ENCODE assay signal across 9 cellular contexts in genomic region chr1:109773203-109773899, GRCh38. TPM values are rescaled to one million over a fixed set of nuclear protein-coding genes. Genes with fewer than 3 reads are reported as not detected.
DNase-seq lines count a peak whose midpoint lies in the region; ATAC-seq, FAIRE-seq and TF ChIP-seq lines count a peak whose summit lies in the region.
"Had no signal": no experiment of that assay in that cellular context is flagged by ENCODE, and none has a peak within 500 bp of the region (broad histone marks: within the 10 kb centered on the region; RNA-seq: fewer than 3 reads in every experiment).

No MANE protein-coding gene starts in this region.

- H3K36me3 Mint-ChIP-seq in Caco-2 (ENCODE audit: insufficient read depth, unreplicated experiment) = peaks cover 10% of the 10 kb centered on the region
- H3K36me3 Mint-ChIP-seq in activated T-helper 1 cell treated with anti-CD3 and anti-CD28 coated beads, Interleukin-12 subunit alpha, Interleukin-12 subunit beta, Interleukin-2, Interleukin-4 antibody, amounts not matched to agents 30 ng/mL and 10 ng/mL and 1 ng/mL, durations not matched to agents 14 hours and 24 hours and 36 hours (ENCODE audit: low read depth) = no peaks in the 10 kb centered on the region

- H3K4me3 ChIP-seq in Caco-2 (ENCODE audit: low read depth, low read length) = no peak overlapping the region
- no peak overlapping the region for H3K4me3 ChIP-seq in LNCaP clone FGC (ENCODE audit: low read depth, low read length)
- no peak overlapping the region for H3K4me3 ChIP-seq in tibial nerve

- H3K9me3 ChIP-seq in Caco-2 = no peaks in the 10 kb centered on the region
- H3K9me3 ChIP-seq in tibial nerve = no peaks in the 10 kb centered on the region

- H3K27me3 ChIP-seq in Caco-2 (replicated peaks; ENCODE audit: control insufficient read depth, insufficient read depth, low read length) = no peaks in the 10 kb centered on the region
- H3K27me3 ChIP-seq in tibial nerve = no peaks in the 10 kb centered on the region

- no peak overlapping the region for H3K27ac ChIP-seq in tibial nerve

- POLR2A ChIA-PET in Caco-2 (lab: Charles Lee) = no interaction called here

- H3K27ac Mint-ChIP-seq in Caco-2 (ENCODE audit: unreplicated experiment) = no peak overlapping the region
- peak overlapping the region; percentile 15 for H3K27ac Mint-ChIP-seq in activated T-helper 1 cell treated with anti-CD3 and anti-CD28 coated beads, Interleukin-12 subunit alpha, Interleukin-12 subunit beta, Interleukin-2, Interleukin-4 antibody, amounts not matched to agents 30 ng/mL and 10 ng/mL and 1 ng/mL, durations not matched to agents 14 hours and 24 hours and 36 hours

- TF ChIP-seq POLR2A in tibial nerve (IDR thresholded peaks at IDR 0.05) = no peak

- WGBS in tibial nerve, 2 donors = 29 to 47% methylated on average over 13 to 15 of the region's 17 CpGs

- TF ChIP-seq EP300 in tibial nerve (IDR thresholded peaks at IDR 0.05) = peak in 1 of 2 donors; percentile 18

- H3K4me3 Mint-ChIP-seq in Caco-2 (ENCODE audit: unreplicated experiment) = no peak overlapping the region
- H3K4me3 Mint-ChIP-seq in activated T-helper 1 cell treated with anti-CD3 and anti-CD28 coated beads, Interleukin-12 subunit alpha, Interleukin-12 subunit beta, Interleukin-2, Interleukin-4 antibody, amounts not matched to agents 30 ng/mL and 10 ng/mL and 1 ng/mL, durations not matched to agents 14 hours and 24 hours and 36 hours = no peak overlapping the region

- H3K4me1 ChIP-seq in Caco-2 (no peaks in the 10 kb centered on the region; the same call in 1 of the 2 replicates), tibial nerve (peaks cover 0 to 19% (median 5%) of the 10 kb centered on the region in 4 donors)

- no peaks in the 10 kb centered on the region for H3K27me3 Mint-ChIP-seq in Caco-2 (ENCODE audit: insufficient read depth, unreplicated experiment)
- H3K27me3 Mint-ChIP-seq in activated T-helper 1 cell treated with anti-CD3 and anti-CD28 coated beads, Interleukin-12 subunit alpha, Interleukin-12 subunit beta, Interleukin-2, Interleukin-4 antibody, amounts not matched to agents 30 ng/mL and 10 ng/mL and 1 ng/mL, durations not matched to agents 14 hours and 24 hours and 36 hours (ENCODE audit: insufficient read depth) = peaks cover 9% of the 10 kb centered on the region

- DNase-seq in Caco-2 = peak; percentile 76 to 82
- DNase-seq in LNCaP clone FGC (ENCODE audit: low read depth) = peak; percentile 72
- peak; percentile 75 for DNase-seq in RCC 7860 (ENCODE audit: low spot score)
- peak; percentile 65 for DNase-seq in activated T-helper 1 cell treated with anti-CD3 and anti-CD28 coated beads, Interleukin-12 subunit alpha, Interleukin-12 subunit beta, Interleukin-2, Interleukin-4 antibody, amounts not matched to agents 30 ng/mL and 10 ng/mL and 1 ng/mL, durations not matched to agents 14 hours and 24 hours and 36 hours (ENCODE audit: low spot score)
- peak; percentile 83 for DNase-seq in fibroblast of the conjunctiva (ENCODE audit: low read depth)
- DNase-seq in omental fat pad (ENCODE audit: low spot score) = no peak
- DNase-seq in tibial nerve (ENCODE audit: low spot score in 2 of 2) = peak; percentile 68 to 83

- no peaks in the 10 kb centered on the region for H3K9me3 Mint-ChIP-seq in Caco-2 (ENCODE audit: unreplicated experiment)
- H3K9me3 Mint-ChIP-seq in activated T-helper 1 cell treated with anti-CD3 and anti-CD28 coated beads, Interleukin-12 subunit alpha, Interleukin-12 subunit beta, Interleukin-2, Interleukin-4 antibody, amounts not matched to agents 30 ng/mL and 10 ng/mL and 1 ng/mL, durations not matched to agents 14 hours and 24 hours and 36 hours = no peaks in the 10 kb centered on the region

- BruUV-seq in Caco-2 (replicated peaks; lab: Mats Ljungman, UMichigan) = no TSS peak

- intact Hi-C loops in Caco-2 (cut with micrococcal nuclease; ENCODE audit: unreplicated experiment) = loop anchor here (1.0 to 10.0 kb wide), 6 partner anchors 41 to 227 kb away; partner anchors contain the start of genes CSF1 and GSTM4
- intact Hi-C loops in activated T-helper 1 cell treated with anti-CD3 and anti-CD28 coated beads, Interleukin-12 subunit alpha, Interleukin-12 subunit beta, Interleukin-2, Interleukin-4 antibody, amounts not matched to agents 30 ng/mL and 10 ng/mL and 1 ng/mL, durations not matched to agents 14 hours and 24 hours and 36 hours (cut with micrococcal nuclease) = loop anchor here (1.0 kb wide), 2 partner anchors 130 to 227 kb away; no protein-coding TSS in a partner anchor

- no peaks in the 10 kb centered on the region for H3K4me1 Mint-ChIP-seq in Caco-2 (ENCODE audit: low read depth, unreplicated experiment)
- H3K4me1 Mint-ChIP-seq in activated T-helper 1 cell treated with anti-CD3 and anti-CD28 coated beads, Interleukin-12 subunit alpha, Interleukin-12 subunit beta, Interleukin-2, Interleukin-4 antibody, amounts not matched to agents 30 ng/mL and 10 ng/mL and 1 ng/mL, durations not matched to agents 14 hours and 24 hours and 36 hours (ENCODE audit: low read depth) = peaks cover 23% of the 10 kb centered on the region

- TF ChIP-seq CTCF in Caco-2 (IDR thresholded peaks at IDR 0.05; ENCODE audit: insufficient read depth in 1 of 2, low read depth in 1 of 2, low read length in 1 of 2, severe bottlenecking in 1 of 2, unreplicated experiment in 1 of 2) (peak; percentile 48 to 75), LNCaP clone FGC (IDR thresholded peaks at IDR 0.05; ENCODE audit: control insufficient read depth, extremely low read depth, insufficient read depth) (peak; percentile 99), omental fat pad (IDR thresholded peaks at IDR 0.05) (peak in 2 of 3 donors; percentile 77 to 79), tibial nerve (IDR thresholded peaks at IDR 0.05) (peak; percentile 77 to 92 (median 86))

- ATAC-seq in GM21390 (IDR thresholded peaks at IDR 0.05; ENCODE audit: unreplicated experiment) (peak; percentile 60), omental fat pad (ENCODE audit: low FRiP score) (peak; percentile 72)

- CTCF ChIA-PET in Caco-2 (lab: Charles Lee) = interaction anchor here (0.9 to 5.6 kb wide), 8 partner anchors 48 to 227 kb away, joined by 3 to 54 read pairs (median 5); partner anchors contain the start of genes AHCYL1 and GSTM4

- FAIRE-seq in RCC 7860 (lab: Jason Lieb, UNC) = no peak
- FAIRE-seq: TTC549 had no signal

- H3K36me3 ChIP-seq in Caco-2 (ENCODE audit: control insufficient read depth, insufficient read depth, low read length) = no peaks in the 10 kb centered on the region
- no peaks in the 10 kb centered on the region for H3K36me3 ChIP-seq in tibial nerve

RNA-seq across cellular contexts. Expression of gene EPS8L3, which starts 9.6 kb away (rescaled TPM):
- total RNA-seq in Caco-2 (2022) (15.3 and 18.5 TPM in 2 replicates), omental fat pad (not detected), tibial nerve (not detected)
- not detected in 2 replicates for total RNA-seq in activated T-helper 1 cell treated with anti-CD3 and anti-CD28 coated beads, Interleukin-12 subunit alpha, Interleukin-12 subunit beta, Interleukin-2, Interleukin-4 antibody, amounts not matched to agents 30 ng/mL and 10 ng/mL and 1 ng/mL, durations not matched to agents 14 hours and 24 hours and 36 hours

RNA-seq across cellular contexts. Expression of gene GSTM3, which starts 32.5 kb away (rescaled TPM):
- total RNA-seq in Caco-2 (2022) (8.9 and 10.6 TPM in 2 replicates), omental fat pad (100 to 1,000 TPM in 1 of 4 donors, 10 to 100 TPM in 3; 34.4 to 223 (median 62.8) TPM), tibial nerve (100 to 1,000 TPM in 1 of 4 donors, 10 to 100 TPM in 3; 37.2 to 134 (median 79.7) TPM)
- total RNA-seq in activated T-helper 1 cell treated with anti-CD3 and anti-CD28 coated beads, Interleukin-12 subunit alpha, Interleukin-12 subunit beta, Interleukin-2, Interleukin-4 antibody, amounts not matched to agents 30 ng/mL and 10 ng/mL and 1 ng/mL, durations not matched to agents 14 hours and 24 hours and 36 hours = 10.1 and 11.0 TPM in 2 replicates

Comparison
In these comparisons a context has a peak if more than half of its experiments do, and no peak if none do; other contexts are left out.
1. RNA of gene EPS8L3, which starts 9.6 kb away (total RNA-seq): 15.3 to 18.5 TPM in Caco-2; not detected in activated T-helper 1 cell treated with anti-CD3 and anti-CD28 coated beads, Interleukin-12 subunit alpha, Interleukin-12 subunit beta, Interleukin-2, Interleukin-4 antibody, amounts not matched to agents 30 ng/mL and 10 ng/mL and 1 ng/mL, durations not matched to agents 14 hours and 24 hours and 36 hours, not detected in omental fat pad and not detected in tibial nerve; every median in the first group is over 10 times any median in the second.
2. Peak in every context shown above with its lines, with median percentiles within 50 percentile points of each other: CTCF ChIP-seq.